Comparison of ENCODE assay signal across 8 cellular contexts in genomic region chr13:23888658-23889597, GRCh38. TPM values are rescaled to one million over a fixed set of nuclear protein-coding genes. Genes with fewer than 3 reads are reported as not detected.
A peak's percentile ranks its signal among the peaks of the same experiment; 100 is the strongest.
DNase-seq lines count a peak whose midpoint lies in the region; ATAC-seq and TF ChIP-seq lines count a peak whose summit lies in the region.

Gene MIPEP, minus strand, starts transcription at chr13:23889400. Its CDS starts 80 bp downstream, at chr13:23889320.

- peak within 1 kb of the TSS; percentile 57; the same call in 1 of the 2 replicates for H3K27ac Mint-ChIP-seq in WTC11

- TF ChIP-seq CTCF in WTC11 (IDR thresholded peaks at IDR 0.05) = peak; percentile 21; the same call in 1 of the 2 replicates
- TF ChIP-seq CTCF in cardiac fibroblast (IDR thresholded peaks at IDR 0.05; ENCODE audit: low read depth, low read length) = peak; percentile 77

- H3K27me3 Mint-ChIP-seq in WTC11 (ENCODE audit: low read depth) = no peaks in the 10 kb centered on the region; the same call in 1 of the 2 replicates

- H3K4me3 ChIP-seq in cardiac fibroblast (replicated peaks in 1 of 2; ENCODE audit: low read depth in 2 of 2, low read length in 2 of 2) = peak within 1 kb of the TSS; percentile 93 to 97

- POLR2A ChIA-PET in WTC11 (lab: Charles Lee) = no interaction called here

- peak; percentile 95 for ATAC-seq in GM18868 (IDR thresholded peaks at IDR 0.05; ENCODE audit: unreplicated experiment)
- ATAC-seq in HG03108 (IDR thresholded peaks at IDR 0.05; ENCODE audit: unreplicated experiment) = peak; percentile 96
- ATAC-seq in WTC11 = peak; percentile 89

- DNase-seq in AG08395 (ENCODE audit: low spot score) = peak; percentile 97
- DNase-seq in NCI-H2196 treated with DMSO at 0.1 percent for 48 hours (lab: John Stamatoyannopoulos, UW; ENCODE audit: unreplicated experiment) = peak; percentile 71
- DNase-seq in WTC11 (ENCODE audit: low spot score) = peak; percentile 92
- peak; percentile 96 for DNase-seq in cardiac fibroblast (ENCODE audit: low read depth in 2 of 2)
- peak; percentile 98 for DNase-seq in iPS-NIHi7 (ENCODE audit: extremely low spot score)
- peak; percentile 93 for DNase-seq in smooth muscle cell of the brain vasculature (ENCODE audit: low read depth, low spot score)

- peaks cover 6% of the 10 kb centered on the region; the same call in 1 of the 2 replicates for H3K36me3 Mint-ChIP-seq in WTC11

- CTCF ChIA-PET in WTC11 (lab: Charles Lee) = interaction anchor here (0.6 to 3.2 kb wide), 28 partner anchors 9 to 543 kb away, joined by 3 to 21 read pairs (median 3); no protein-coding TSS in a partner anchor

- peak within 1 kb of the TSS; percentile 77 for H3K4me3 Mint-ChIP-seq in WTC11

- H3K9me3 Mint-ChIP-seq in WTC11 = no peaks in the 10 kb centered on the region

- peaks cover 19% of the 10 kb centered on the region for H3K4me1 Mint-ChIP-seq in WTC11

TF ChIP-seq in WTC11, 78 proteins besides CTCF, POLR2A, EP300 and RAD21 (continues in another document):
- no peak for TF ChIP-seq KAT7 (CRISPR knock-in tag; IDR thresholded peaks at IDR 0.05; ENCODE audit: borderline replicate concordance)
- 0 out of 2 replicates have a peak, but pooled peaks have one; percentile 43 for TF ChIP-seq IRF1 (CRISPR knock-in tag; IDR thresholded peaks at IDR 0.05)
- no peak for TF ChIP-seq JAZF1 (CRISPR knock-in tag; IDR thresholded peaks at IDR 0.05)
- no peak for TF ChIP-seq ZNF281 (CRISPR knock-in tag; IDR thresholded peaks at IDR 0.05)
- TF ChIP-seq USF2 (CRISPR knock-in tag; IDR thresholded peaks at IDR 0.05) = peak; percentile 99
- no peak for TF ChIP-seq ZNF317 (CRISPR knock-in tag; IDR thresholded peaks at IDR 0.05; ENCODE audit: borderline replicate concordance, low read depth)
- TF ChIP-seq ZSCAN18 (CRISPR knock-in tag; IDR thresholded peaks at IDR 0.05) = no peak
- TF ChIP-seq CREM (CRISPR knock-in tag; IDR thresholded peaks at IDR 0.05) = peak; percentile 69; the same call in 1 of the 2 replicates
- no peak for TF ChIP-seq ZNF263 (CRISPR knock-in tag; IDR thresholded peaks at IDR 0.05; ENCODE audit: low read depth)
- TF ChIP-seq NR2C2 (CRISPR knock-in tag; IDR thresholded peaks at IDR 0.05) = no peak
- no peak for TF ChIP-seq AR (CRISPR knock-in tag; IDR thresholded peaks at IDR 0.05)
- no peak for TF ChIP-seq STAT6 (CRISPR knock-in tag; conservative IDR thresholded peaks at IDR 0.05; ENCODE audit: low read depth)
- 0 out of 2 replicates have a peak, but pooled peaks have one; percentile 16 for TF ChIP-seq TEAD4 (CRISPR knock-in tag; IDR thresholded peaks at IDR 0.05)
- no peak for TF ChIP-seq ATF2 (CRISPR knock-in tag; IDR thresholded peaks at IDR 0.05; ENCODE audit: borderline replicate concordance, low read depth)
- no peak for TF ChIP-seq CREB1 (CRISPR knock-in tag; IDR thresholded peaks at IDR 0.05)
- TF ChIP-seq ATF1 (CRISPR knock-in tag; IDR thresholded peaks at IDR 0.05) = no peak

RNA-seq across cellular contexts. Expression of gene MIPEP, which starts in this region (rescaled TPM):
- total RNA-seq in WTC11 (2021) = 24.8 to 30.5 TPM (median 28.1 TPM) in 3 replicates

Comparison
In these comparisons a context has a peak if more than half of its experiments do, and no peak if none do; other contexts are left out.
1. Peak in every context shown above with its lines: DNase-seq, ATAC-seq and H3K4me3 ChIP-seq.